18 cellular contexts compared by ENCODE assay signal in the genomic region with DNA sequence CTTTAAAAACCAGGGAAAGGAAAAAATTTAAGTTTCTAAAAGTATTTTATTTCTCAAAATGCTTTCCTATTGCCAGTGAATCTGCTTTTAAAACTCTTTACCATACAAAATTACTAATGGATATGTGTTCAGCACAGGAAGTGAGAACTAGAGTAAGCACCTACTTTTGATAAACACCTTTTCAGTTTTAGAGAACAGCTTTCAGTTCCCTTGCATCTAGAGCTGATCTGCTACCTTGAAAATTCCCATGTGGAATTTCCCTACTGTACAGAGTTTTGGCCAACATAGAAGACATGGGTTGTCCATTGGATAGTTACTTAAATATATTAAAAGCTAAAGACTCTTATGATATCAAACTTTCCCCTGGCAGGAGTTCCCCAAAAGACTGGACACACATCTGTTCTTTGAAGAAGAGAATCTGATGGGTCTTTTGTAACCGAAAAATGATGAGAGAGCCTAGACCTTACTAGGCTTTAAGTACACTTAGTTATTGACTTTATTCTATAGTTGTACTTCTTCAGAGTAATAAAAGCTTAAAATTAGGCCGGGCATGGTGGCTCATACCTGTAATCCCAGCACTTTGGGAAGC.
"Had no signal": no experiment of that assay in that cellular context is flagged by ENCODE, and none has a peak within 500 bp of the region (broad histone marks: within the 10 kb centered on the region; RNA-seq: fewer than 3 reads in every experiment).

No MANE protein-coding gene starts in this region.

- H3K4me1 Mint-ChIP-seq: nephron progenitor cell; stimulated activated naive CD8-positive, alpha-beta T cell treated with anti-CD3 and anti-CD28 coated beads, Interleukin-15, amount 100 ng/mL, for 72 hours had no signal

- H3K27me3 Mint-ChIP-seq: activated CD4-positive, alpha-beta memory T cell treated with anti-CD3 and anti-CD28 coated beads for 36 hours; activated naive CD8-positive, alpha-beta T cell; stimulated activated naive CD8-positive, alpha-beta T cell treated with anti-CD3 and anti-CD28 coated beads, Interleukin-15, amount 100 ng/mL, for 72 hours had no signal

- ATAC-seq: activated T-cell treated with anti-CD3 and anti-CD28 coated beads, Interleukin-2, amount 50 U/mL, for 4 hours; stimulated activated naive CD8-positive, alpha-beta T cell treated with anti-CD3 and anti-CD28 coated beads, Interleukin-15, amount 100 ng/mL, for 72 hours had no signal

- H3K36me3 Mint-ChIP-seq: activated CD4-positive, alpha-beta memory T cell treated with anti-CD3 and anti-CD28 coated beads for 36 hours; activated naive CD8-positive, alpha-beta T cell had no signal

- DNase-seq: activated CD4-positive, alpha-beta memory T cell treated with anti-CD3 and anti-CD28 coated beads for 36 hours; activated effector memory CD4-positive, alpha-beta T cell treated with anti-CD3 and anti-CD28 coated beads, Interleukin-2, amount 50 U/mL, for 16 hours; activated T-cell treated with anti-CD3 and anti-CD28 coated beads, Interleukin-2, amount 50 U/mL, for 4 hours; amygdala; brain microvascular endothelial cell; cerebellar nuclear complex; endodermal cell; erythroblast; left ventricle myocardium inferior; mesenchymal stem cell; nephron progenitor cell; stimulated activated CD4-positive, alpha-beta T cell treated with anti-CD3 and anti-CD28 coated beads, Interleukin-4, amount 100 ng/mL, for 1 hour; stimulated activated CD8-positive, alpha-beta memory T cell treated with anti-CD3 and anti-CD28 coated beads, Interleukin-4, amount 100 ng/mL, for 48 hours; stimulated activated naive CD8-positive, alpha-beta T cell treated with anti-CD3 and anti-CD28 coated beads, Interleukin-15, amount 100 ng/mL, for 72 hours; testis had no signal

- FAIRE-seq: keratinocyte had no signal

- H3K27ac Mint-ChIP-seq: activated CD4-positive, alpha-beta memory T cell treated with anti-CD3 and anti-CD28 coated beads for 36 hours; activated naive CD8-positive, alpha-beta T cell; endodermal cell; nephron progenitor cell; stimulated activated naive CD8-positive, alpha-beta T cell treated with anti-CD3 and anti-CD28 coated beads, Interleukin-15, amount 100 ng/mL, for 72 hours had no signal

- H3K27ac ChIP-seq: brain microvascular endothelial cell, left ventricle myocardium inferior, testis, VCaP had no signal

- H3K9me3 Mint-ChIP-seq: endodermal cell had no signal

- H3K4me3 ChIP-seq: left ventricle myocardium inferior, testis had no signal

- H3K4me3 Mint-ChIP-seq: activated CD4-positive, alpha-beta memory T cell treated with anti-CD3 and anti-CD28 coated beads for 36 hours; activated naive CD8-positive, alpha-beta T cell; activated T-cell treated with anti-CD3 and anti-CD28 coated beads, Interleukin-2, amount 50 U/mL, for 4 hours; endodermal cell; nephron progenitor cell; stimulated activated naive CD8-positive, alpha-beta T cell treated with anti-CD3 and anti-CD28 coated beads, Interleukin-15, amount 100 ng/mL, for 72 hours had no signal
